18 cellular contexts compared by ENCODE assay signal in the genomic region with DNA sequence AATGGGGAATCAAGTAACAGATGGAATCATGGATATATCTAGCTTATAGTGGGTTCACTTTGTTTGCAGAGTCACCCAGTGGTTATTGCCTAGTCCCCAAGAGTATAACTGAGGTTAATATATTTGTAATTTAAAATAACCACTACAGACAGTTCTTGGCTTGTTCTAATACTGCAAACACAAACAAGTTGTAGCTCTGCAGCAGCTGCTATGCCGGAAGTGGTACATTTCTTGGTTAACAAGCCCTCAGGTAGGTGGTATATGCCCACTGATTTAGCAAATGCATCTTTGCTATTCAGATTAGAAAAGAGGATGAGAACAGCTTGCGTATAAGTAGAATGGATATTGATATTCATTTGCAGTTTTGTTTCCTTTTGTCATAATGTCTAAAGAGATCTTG.
DNase-seq lines count a peak whose midpoint lies in the region; TF ChIP-seq lines count a peak whose summit lies in the region.
"Had no signal": no experiment of that assay in that cellular context is flagged by ENCODE, and none has a peak within 500 bp of the region (broad histone marks: within the 10 kb centered on the region; RNA-seq: fewer than 3 reads in every experiment).

No MANE protein-coding gene starts in this region.

- BruUV-seq in mammary epithelial cell (replicated peaks; lab: Mats Ljungman, UMichigan) = no TSS peak

- H3K4me1 ChIP-seq in mammary epithelial cell (ENCODE audit: insufficient read depth, low read length) = no peaks in the 10 kb centered on the region
- H3K4me1 ChIP-seq: A549; BLaER1 treated with 17β-estradiol and CSF1 and Interleukin-3, amounts not matched to agents 10 nM and 100 nM; Caco-2 had no signal

- H3K36me3 ChIP-seq in mammary epithelial cell (ENCODE audit: insufficient read depth, low read length) = no peaks in the 10 kb centered on the region
- H3K36me3 ChIP-seq: BLaER1 treated with 17β-estradiol and CSF1 and Interleukin-3, amounts not matched to agents 10 nM and 100 nM had no signal

- DNase-seq in NCI-H2107 treated with DMSO at 0.1 percent for 48 hours (lab: John Stamatoyannopoulos, UW; ENCODE audit: unreplicated experiment) (peak; percentile 3), NCI-H2107 (lab: John Stamatoyannopoulos, UW) (no peak), SW480 (ENCODE audit: low spot score) (peak; percentile 0), mammary epithelial cell (no peak), posterior vena cava (ENCODE audit: low spot score) (no peak)
- DNase-seq in Jurkat, Clone E6-1 (ENCODE audit: low read depth, low spot score) = peak; percentile 2
- DNase-seq: AML-193; Caco-2; Calu3; CD4-positive, alpha-beta T cell; CD8-positive, alpha-beta T cell; DMS79 treated with DMSO at 0.1 percent for 48 hours; GF-D8 had no signal

- H2AFZ ChIP-seq in mammary epithelial cell (ENCODE audit: low read depth, low read length) = no peak overlapping the region

- intact Hi-C loops in mammary epithelial cell (cut with micrococcal nuclease) (no loop called here), posterior vena cava (cut with DNase I) (no loop called here)

- dilution Hi-C loops in mammary epithelial cell (cut with HindIII; ENCODE audit: low sequenced_read_pairs) = no loop called here

- no peak overlapping the region for H3K4me3 ChIP-seq in Jurkat, Clone E6-1 (ENCODE audit: low read length)
- no peak overlapping the region for H3K4me3 ChIP-seq in mammary epithelial cell (replicated peaks in 1 of 3; ENCODE audit: insufficient read depth in 1 of 3, low read depth in 2 of 3, low read length in 3 of 3)
- H3K4me3 ChIP-seq: A549; BLaER1 treated with 17β-estradiol and CSF1 and Interleukin-3, amounts not matched to agents 10 nM and 100 nM; GM12878 had no signal

- H3K4me2 ChIP-seq in mammary epithelial cell (ENCODE audit: insufficient read depth, low read depth, low read length) = no peak overlapping the region
- H3K4me2 ChIP-seq: A549; BLaER1 treated with 17β-estradiol and CSF1 and Interleukin-3, amounts not matched to agents 10 nM and 100 nM had no signal

- H3K79me2 ChIP-seq in mammary epithelial cell (ENCODE audit: insufficient read depth, low read length) = no peaks in the 10 kb centered on the region

- WGBS in mammary epithelial cell (ENCODE audit: low coverage, missing lambda C conversion rate) = 13% methylated on average over 2 of the region's 2 CpGs

- H3K9ac ChIP-seq in mammary epithelial cell (ENCODE audit: insufficient read depth, low read length) = no peak overlapping the region
- H3K9ac ChIP-seq: BLaER1 treated with 17β-estradiol and CSF1 and Interleukin-3, amounts not matched to agents 10 nM and 100 nM had no signal

- in situ Hi-C loops in mammary epithelial cell (cut with MboI; ENCODE audit: low sequenced_read_pairs in 2 of 2) = no loop called here

- H3K27me3 ChIP-seq in mammary epithelial cell (ENCODE audit: insufficient read depth, low read length) = no peaks in the 10 kb centered on the region
- H3K27me3 ChIP-seq: BLaER1 treated with 17β-estradiol and CSF1 and Interleukin-3, amounts not matched to agents 10 nM and 100 nM had no signal

- no peak for TF ChIP-seq CTCF in mammary epithelial cell (conservative IDR thresholded peaks at IDR 0.05 in 1 of 2, IDR thresholded peaks at IDR 0.05 in 1 of 2; ENCODE audit: extremely low read depth in 1 of 2, insufficient read depth in 1 of 2, low read depth in 1 of 2, low read length in 2 of 2)

- H4K20me1 ChIP-seq in mammary epithelial cell (ENCODE audit: insufficient read depth, low read length) = no peaks in the 10 kb centered on the region
- H4K20me1 ChIP-seq: BLaER1 treated with 17β-estradiol and CSF1 and Interleukin-3, amounts not matched to agents 10 nM and 100 nM had no signal

- CTCF ChIA-PET in mammary epithelial cell (lab: Charles Lee; ENCODE audit: low non-redundant PET) = no interaction called here

- peaks cover 17% of the 10 kb centered on the region for H3K9me3 ChIP-seq in mammary epithelial cell (replicated peaks; ENCODE audit: insufficient read depth, low read length)
- H3K9me3 ChIP-seq: A549, Caco-2 had no signal

- H3K27ac ChIP-seq in mammary epithelial cell (ENCODE audit: insufficient read depth, low read depth, low read length) = no peak overlapping the region
- H3K27ac ChIP-seq: 22Rv1; A549; BLaER1 treated with 17β-estradiol and CSF1 and Interleukin-3, amounts not matched to agents 10 nM and 100 nM; C4-2B had no signal

Comparison
In these comparisons a context has a peak if more than half of its experiments do, and no peak if none do; other contexts are left out.
1. DNase-seq: peak in NCI-H2107 treated with DMSO at 0.1 percent for 48 hours (single experiment), Jurkat, Clone E6-1 (single experiment) and SW480 (single experiment); none in NCI-H2107 (single experiment), mammary epithelial cell (single experiment) and posterior vena cava (single experiment).